ENCODE assay signal across 1 cellular context in genomic region chr19:10418281-10419199, GRCh38.
TF ChIP-seq lines count a peak whose summit lies in the region.

No MANE protein-coding gene starts in this region.

TF ChIP-seq in HEK293, 187 proteins besides CTCF, POLR2A, EP300 and RAD21 (continued from another document and continues in another):
- peak; percentile 64; the same call in 1 of the 2 replicates for TF ChIP-seq TCF7L2 (IDR thresholded peaks at IDR 0.05; ENCODE audit: borderline replicate concordance, low read depth, low read length)
- no peak for TF ChIP-seq ZNF580 (tag by site-specific recombination; IDR thresholded peaks at IDR 0.05)
- TF ChIP-seq TRIM28 (IDR thresholded peaks at IDR 0.05; ENCODE audit: borderline replicate concordance, low read length) = no peak
- no peak for TF ChIP-seq ZNF747 (tag by site-specific recombination; IDR thresholded peaks at IDR 0.05)
- no peak for TF ChIP-seq TSHZ1 (tag by site-specific recombination; IDR thresholded peaks at IDR 0.05; ENCODE audit: borderline replicate concordance)
- TF ChIP-seq ZNF23 (tag by site-specific recombination; IDR thresholded peaks at IDR 0.05; ENCODE audit: borderline replicate concordance) = no peak
- TF ChIP-seq ZNF792 (tag by site-specific recombination; IDR thresholded peaks at IDR 0.05) = no peak
- no peak for TF ChIP-seq ZBTB26 (tag by site-specific recombination; optimal IDR thresholded peaks at IDR 0.05)
- TF ChIP-seq ZNF692 (tag by site-specific recombination; IDR thresholded peaks at IDR 0.05) = no peak
- TF ChIP-seq ZNF654 (tag by site-specific recombination; IDR thresholded peaks at IDR 0.05; ENCODE audit: low read depth) = no peak
- TF ChIP-seq ZNF2 (tag by site-specific recombination; IDR thresholded peaks at IDR 0.05) = no peak
- no peak for TF ChIP-seq ZNF558 (tag by site-specific recombination; IDR thresholded peaks at IDR 0.05)
- TF ChIP-seq ZNF529 (tag by site-specific recombination; IDR thresholded peaks at IDR 0.05; ENCODE audit: insufficient replicate concordance) = no peak
- no peak for TF ChIP-seq ZNF677 (tag by site-specific recombination; IDR thresholded peaks at IDR 0.05)
- no peak for TF ChIP-seq ZNF37A (tag by site-specific recombination; IDR thresholded peaks at IDR 0.05)
- 0 out of 2 replicates have a peak, but pooled peaks have one; percentile 4 for TF ChIP-seq MZF1 (tag by site-specific recombination; IDR thresholded peaks at IDR 0.05; ENCODE audit: borderline replicate concordance)
- TF ChIP-seq ZNF785 (tag by site-specific recombination; IDR thresholded peaks at IDR 0.05) = no peak
- TF ChIP-seq ZNF184 (tag by site-specific recombination; IDR thresholded peaks at IDR 0.05) = no peak
- TF ChIP-seq KLF7 (tag by site-specific recombination; IDR thresholded peaks at IDR 0.05; ENCODE audit: borderline replicate concordance) = no peak
- TF ChIP-seq ZNF626 (tag by site-specific recombination; IDR thresholded peaks at IDR 0.05) = no peak
- peak; percentile 55; the same call in 1 of the 2 replicates for TF ChIP-seq ZBTB6 (tag by site-specific recombination; IDR thresholded peaks at IDR 0.05)
- no peak for TF ChIP-seq ZNF157 (tag by site-specific recombination; IDR thresholded peaks at IDR 0.05)
- no peak for TF ChIP-seq ZNF530 (tag by site-specific recombination; IDR thresholded peaks at IDR 0.05; ENCODE audit: low read depth)
- no peak for TF ChIP-seq ZNF449 (tag by site-specific recombination; IDR thresholded peaks at IDR 0.05)
- no peak for TF ChIP-seq RBAK (tag by site-specific recombination; IDR thresholded peaks at IDR 0.05)
- TF ChIP-seq SP2 (tag by site-specific recombination; IDR thresholded peaks at IDR 0.05) = peak; percentile 49
- TF ChIP-seq WT1 (tag by site-specific recombination; IDR thresholded peaks at IDR 0.05) = 0 out of 2 replicates have a peak, but pooled peaks have one; percentile 6
- no peak for TF ChIP-seq REST (tag by site-specific recombination; IDR thresholded peaks at IDR 0.05)
- TF ChIP-seq ZBTB21 (tag by site-specific recombination; IDR thresholded peaks at IDR 0.05) = no peak
- TF ChIP-seq OSR2 (tag by site-specific recombination; IDR thresholded peaks at IDR 0.05) = peak; percentile 19; the same call in 1 of the 2 replicates
- TF ChIP-seq ZNF768 (tag by site-specific recombination; IDR thresholded peaks at IDR 0.05) = no peak
- no peak for TF ChIP-seq ZNF658 (tag by site-specific recombination; IDR thresholded peaks at IDR 0.05)
- no peak for TF ChIP-seq ZNF26 (tag by site-specific recombination; IDR thresholded peaks at IDR 0.05)
- TF ChIP-seq ZNF600 (tag by site-specific recombination; IDR thresholded peaks at IDR 0.05) = peak; percentile 68
- no peak for TF ChIP-seq PRDM2 (tag by site-specific recombination; IDR thresholded peaks at IDR 0.05; ENCODE audit: borderline replicate concordance)
- TF ChIP-seq ZSCAN16 (tag by site-specific recombination; IDR thresholded peaks at IDR 0.05) = no peak
- TF ChIP-seq KLF10 (tag by site-specific recombination; IDR thresholded peaks at IDR 0.05) = 0 out of 2 replicates have a peak, but pooled peaks have one; percentile 33
